In genomic region chr6:43907789-43908472, GRCh38 we compare ENCODE assay signal across 21 cellular contexts.
"Had no signal": no experiment of that assay in that cellular context is flagged by ENCODE, and none has a peak within 500 bp of the region (broad histone marks: within the 10 kb centered on the region; RNA-seq: fewer than 3 reads in every experiment).

No MANE protein-coding gene starts in this region.

- H3K9me3 ChIP-seq: prostate gland, upper lobe of right lung had no signal

- ATAC-seq: activated CD8-positive, alpha-beta memory T cell treated with anti-CD3 and anti-CD28 coated beads, Interleukin-2, amount 10 ng/mL, durations not matched to agents 7 days and 5 days; activated CD8-positive, alpha-beta T cell treated with anti-CD3 and anti-CD28 coated beads for 36 hours; natural killer cell; stimulated activated naive CD8-positive, alpha-beta T cell treated with anti-CD3 and anti-CD28 coated beads, Interleukin-15, Interleukin-2, amounts not matched to agents 100 U/mL and 50 U/mL, for 24 hours; T-cell; upper lobe of right lung had no signal

- H3K36me3 ChIP-seq: prostate gland, upper lobe of right lung had no signal

- H3K4me1 ChIP-seq: prostate gland, upper lobe of right lung had no signal

- H3K36me3 Mint-ChIP-seq: activated CD8-positive, alpha-beta memory T cell treated with anti-CD3 and anti-CD28 coated beads, Interleukin-2, amount 10 ng/mL, durations not matched to agents 7 days and 5 days; activated naive CD4-positive, alpha-beta T cell treated with anti-CD3 and anti-CD28 coated beads, Interleukin-2, amount 10 ng/mL, durations not matched to agents 7 days and 5 days; natural killer cell; T-cell had no signal

- H3K27ac ChIP-seq: coronary artery, epithelial cell of prostate, hepatocyte, prostate gland, upper lobe of right lung, VCaP had no signal

- H3K4me1 Mint-ChIP-seq: activated CD4-positive, alpha-beta T cell treated with anti-CD3 and anti-CD28 coated beads, Interleukin-2, amount 10 ng/mL, durations not matched to agents 7 days and 5 days; activated CD8-positive, alpha-beta memory T cell treated with anti-CD3 and anti-CD28 coated beads, Interleukin-2, amount 10 ng/mL, durations not matched to agents 7 days and 5 days; activated naive CD4-positive, alpha-beta T cell treated with anti-CD3 and anti-CD28 coated beads, Interleukin-2, amount 10 ng/mL, durations not matched to agents 7 days and 5 days; natural killer cell; T-cell had no signal

- H3K9me3 Mint-ChIP-seq: activated CD4-positive, alpha-beta T cell treated with anti-CD3 and anti-CD28 coated beads, Interleukin-2, amount 10 ng/mL, durations not matched to agents 7 days and 5 days; activated CD8-positive, alpha-beta T cell treated with anti-CD3 and anti-CD28 coated beads for 36 hours; activated naive CD4-positive, alpha-beta T cell treated with anti-CD3 and anti-CD28 coated beads, Interleukin-2, amount 10 ng/mL, durations not matched to agents 7 days and 5 days; natural killer cell; T-cell; T-helper 2 cell treated with Interferon-gamma antibody and Interleukin-4, amounts not matched to agents 5 μg/mL and 100 μg/mL, for 36 hours had no signal

- H3K27ac Mint-ChIP-seq: activated CD4-positive, alpha-beta T cell treated with anti-CD3 and anti-CD28 coated beads, Interleukin-2, amount 10 ng/mL, durations not matched to agents 7 days and 5 days; activated CD8-positive, alpha-beta memory T cell treated with anti-CD3 and anti-CD28 coated beads, Interleukin-2, amount 10 ng/mL, durations not matched to agents 7 days and 5 days; activated CD8-positive, alpha-beta T cell treated with anti-CD3 and anti-CD28 coated beads for 36 hours; activated naive CD4-positive, alpha-beta T cell treated with anti-CD3 and anti-CD28 coated beads, Interleukin-2, amount 10 ng/mL, durations not matched to agents 7 days and 5 days; natural killer cell; T-cell; T-helper 2 cell treated with Interferon-gamma antibody and Interleukin-4, amounts not matched to agents 5 μg/mL and 100 μg/mL, for 36 hours had no signal

- H3K4me3 Mint-ChIP-seq: activated CD4-positive, alpha-beta T cell treated with anti-CD3 and anti-CD28 coated beads, Interleukin-2, amount 10 ng/mL, durations not matched to agents 7 days and 5 days; activated CD8-positive, alpha-beta memory T cell treated with anti-CD3 and anti-CD28 coated beads, Interleukin-2, amount 10 ng/mL, durations not matched to agents 7 days and 5 days; activated CD8-positive, alpha-beta T cell treated with anti-CD3 and anti-CD28 coated beads for 36 hours; activated naive CD4-positive, alpha-beta T cell treated with anti-CD3 and anti-CD28 coated beads, Interleukin-2, amount 10 ng/mL, durations not matched to agents 7 days and 5 days; natural killer cell; T-cell; T-helper 2 cell treated with Interferon-gamma antibody and Interleukin-4, amounts not matched to agents 5 μg/mL and 100 μg/mL, for 36 hours had no signal

- DNase-seq: activated CD4-positive, alpha-beta T cell treated with anti-CD3 and anti-CD28 coated beads, Interleukin-2, amount 10 ng/mL, durations not matched to agents 7 days and 5 days; activated CD4-positive, CD25-positive, alpha-beta regulatory T cell treated with anti-CD3 and anti-CD28 coated beads, Interleukin-2, amount 50 U/mL, for 72 hours; activated CD8-positive, alpha-beta memory T cell treated with anti-CD3 and anti-CD28 coated beads, Interleukin-2, amount 10 ng/mL, durations not matched to agents 7 days and 5 days; activated CD8-positive, alpha-beta T cell treated with anti-CD3 and anti-CD28 coated beads for 36 hours; activated effector memory CD4-positive, alpha-beta T cell treated with anti-CD3 and anti-CD28 coated beads, Interleukin-2, amount 50 U/mL, for 16 hours; activated naive CD4-positive, alpha-beta T cell treated with anti-CD3 and anti-CD28 coated beads, Interleukin-2, amount 10 ng/mL, durations not matched to agents 7 days and 5 days; activated T-cell treated with anti-CD3 and anti-CD28 coated beads for 4 hours; amygdala; cerebellar nuclear complex; natural killer cell; stimulated activated CD4-positive, alpha-beta T cell treated with anti-CD3 and anti-CD28 coated beads, Interleukin-4, amount 100 ng/mL, for 24 hours; stimulated activated naive CD8-positive, alpha-beta T cell treated with anti-CD3 and anti-CD28 coated beads, Interleukin-15, Interleukin-2, amounts not matched to agents 100 U/mL and 50 U/mL, for 24 hours; T-cell; upper lobe of right lung had no signal

- H3K4me3 ChIP-seq: coronary artery, hepatocyte, lung, prostate gland, upper lobe of right lung had no signal

- H3K27me3 ChIP-seq: hepatocyte, upper lobe of right lung had no signal

- H3K4me2 ChIP-seq: hepatocyte had no signal

- H2AFZ ChIP-seq: hepatocyte had no signal
